ENCODE assay signal across 9 cellular contexts in genomic region chr17:83200231-83200699, GRCh38.
DNase-seq lines count a peak whose midpoint lies in the region; ATAC-seq and TF ChIP-seq lines count a peak whose summit lies in the region.
"Had no signal": no experiment of that assay in that cellular context is flagged by ENCODE, and none has a peak within 500 bp of the region (broad histone marks: within the 10 kb centered on the region; RNA-seq: fewer than 3 reads in every experiment).

No MANE protein-coding gene starts in this region.

- in situ Hi-C loops in T47D (cut with HindIII; ENCODE audit: low pct_unique_long_range_greater_than_20kb, low sequenced_read_pairs) (no loop called here), mammary epithelial cell (cut with MboI; ENCODE audit: low sequenced_read_pairs in 2 of 2) (no loop called here)

- H3K4me3 ChIP-seq in mammary epithelial cell (replicated peaks in 1 of 3; ENCODE audit: insufficient read depth in 1 of 3, low read depth in 2 of 3, low read length in 3 of 3), result no peak overlapping the region
- no peak overlapping the region for H3K4me3 ChIP-seq in smooth muscle cell

- dilution Hi-C loops in mammary epithelial cell (cut with HindIII; ENCODE audit: low sequenced_read_pairs), result no loop called here

- H3K4me1 Mint-ChIP-seq in activated CD8-positive, alpha-beta memory T cell treated with anti-CD3 and anti-CD28 coated beads, Interleukin-2, amount 10 ng/mL, durations not matched to agents 7 days and 5 days, result peaks cover 69% of the 10 kb centered on the region

- no peaks in the 10 kb centered on the region for H3K9me3 Mint-ChIP-seq in activated CD8-positive, alpha-beta memory T cell treated with anti-CD3 and anti-CD28 coated beads, Interleukin-2, amount 10 ng/mL, durations not matched to agents 7 days and 5 days (ENCODE audit: low read depth)

- no peaks in the 10 kb centered on the region for H3K36me3 Mint-ChIP-seq in activated CD8-positive, alpha-beta memory T cell treated with anti-CD3 and anti-CD28 coated beads, Interleukin-2, amount 10 ng/mL, durations not matched to agents 7 days and 5 days

- TF ChIP-seq CTCF in mammary epithelial cell (conservative IDR thresholded peaks at IDR 0.05 in 1 of 2, IDR thresholded peaks at IDR 0.05 in 1 of 2; ENCODE audit: extremely low read depth in 1 of 2, insufficient read depth in 1 of 2, low read depth in 1 of 2, low read length in 2 of 2) (no peak), smooth muscle cell (IDR thresholded peaks at IDR 0.05; ENCODE audit: borderline replicate concordance, insufficient read depth, poor library complexity, severe bottlenecking) (no peak)

- H2AFZ ChIP-seq in mammary epithelial cell (ENCODE audit: low read depth, low read length) (no peak overlapping the region), smooth muscle cell (ENCODE audit: low read depth) (no peak overlapping the region)

- CTCF ChIA-PET in mammary epithelial cell (lab: Charles Lee; ENCODE audit: low non-redundant PET), result no interaction called here
- CTCF ChIA-PET in activated CD8-positive, alpha-beta memory T cell treated with anti-CD3 and anti-CD28 coated beads, Interleukin-2, amount 10 ng/mL, durations not matched to agents 7 days and 5 days (lab: Charles Lee), result interaction anchor here (0.7 to 4.6 kb wide), 24 partner anchors 16 to 425 kb away, joined by 3 to 37 read pairs (median 4); partner anchors contain the start of gene METRNL

- peaks cover 7% of the 10 kb centered on the region for H3F3A ChIP-seq in smooth muscle cell (ENCODE audit: low read depth)

- H3K9me3 ChIP-seq in mammary epithelial cell (replicated peaks; ENCODE audit: insufficient read depth, low read length), result no peaks in the 10 kb centered on the region
- H3K9me3 ChIP-seq in smooth muscle cell (replicated peaks; ENCODE audit: low read depth), result no peaks in the 10 kb centered on the region

- H3K79me2 ChIP-seq in mammary epithelial cell (ENCODE audit: insufficient read depth, low read length) (no peaks in the 10 kb centered on the region), smooth muscle cell (ENCODE audit: low read depth) (no peaks in the 10 kb centered on the region)

- intact Hi-C loops in mammary epithelial cell (cut with micrococcal nuclease), result no loop called here
- intact Hi-C loops in left cardiac atrium (cut with DNase I), result no loop called here

- no peaks in the 10 kb centered on the region for H3K4me1 ChIP-seq in mammary epithelial cell (ENCODE audit: insufficient read depth, low read length)
- no peaks in the 10 kb centered on the region for H3K4me1 ChIP-seq in smooth muscle cell (ENCODE audit: low read depth)

- H3K9ac ChIP-seq in mammary epithelial cell (ENCODE audit: insufficient read depth, low read length) (no peak overlapping the region), smooth muscle cell (ENCODE audit: low read depth) (no peak overlapping the region)

- H3K36me3 ChIP-seq in mammary epithelial cell (ENCODE audit: insufficient read depth, low read length), result no peaks in the 10 kb centered on the region
- H3K36me3 ChIP-seq in smooth muscle cell (ENCODE audit: low read depth), result no peaks in the 10 kb centered on the region

- DNase-seq in T47D (ENCODE audit: low read depth in 1 of 2, low spot score in 1 of 2), result peak; percentile 83 to 92
- DNase-seq in mammary epithelial cell, result no peak
- DNase-seq in activated CD8-positive, alpha-beta memory T cell treated with anti-CD3 and anti-CD28 coated beads, Interleukin-2, amount 10 ng/mL, durations not matched to agents 7 days and 5 days, result peak; percentile 93
- peak; percentile 82 for DNase-seq in left cardiac atrium
- peak; percentile 23 for DNase-seq in stimulated activated CD8-positive, alpha-beta memory T cell treated with anti-CD3 and anti-CD28 coated beads, Interleukin-15, amount 100 ng/mL, for 1 hour (ENCODE audit: low read depth)
- no peak for DNase-seq in smooth muscle cell (lab: John Stamatoyannopoulos, UW; ENCODE audit: unreplicated experiment)
- no peak for DNase-seq in NCI-H2227 treated with DMSO at 0.1 percent for 48 hours (lab: John Stamatoyannopoulos, UW)

- H3K4me3 Mint-ChIP-seq in activated CD8-positive, alpha-beta memory T cell treated with anti-CD3 and anti-CD28 coated beads, Interleukin-2, amount 10 ng/mL, durations not matched to agents 7 days and 5 days, result peak overlapping the region; percentile 74

- H3K4me2 ChIP-seq in mammary epithelial cell (ENCODE audit: insufficient read depth, low read depth, low read length), result no peak overlapping the region
- H3K4me2 ChIP-seq in smooth muscle cell, result no peak overlapping the region

- no TSS peak for BruUV-seq in mammary epithelial cell (replicated peaks; lab: Mats Ljungman, UMichigan)

- WGBS in mammary epithelial cell (ENCODE audit: low coverage, missing lambda C conversion rate), result 22% methylated on average over 19 of the region's 21 CpGs
- 90% methylated on average over 21 of the region's 21 CpGs for WGBS in smooth muscle cell (ENCODE audit: low lambda C conversion rate)

- H3K27ac ChIP-seq in mammary epithelial cell (ENCODE audit: insufficient read depth, low read depth, low read length), result no peak overlapping the region
- H3K27ac ChIP-seq in smooth muscle cell (ENCODE audit: low read depth), result no peak overlapping the region
- H3K27ac ChIP-seq: C4-2B had no signal

- H3K27ac Mint-ChIP-seq in activated CD8-positive, alpha-beta memory T cell treated with anti-CD3 and anti-CD28 coated beads, Interleukin-2, amount 10 ng/mL, durations not matched to agents 7 days and 5 days, result peak overlapping the region; percentile 100

- H4K20me1 ChIP-seq in mammary epithelial cell (ENCODE audit: insufficient read depth, low read length), result no peaks in the 10 kb centered on the region
- no peaks in the 10 kb centered on the region for H4K20me1 ChIP-seq in smooth muscle cell (ENCODE audit: low read depth)

- peak; percentile 78 for ATAC-seq in activated CD8-positive, alpha-beta memory T cell treated with anti-CD3 and anti-CD28 coated beads, Interleukin-2, amount 10 ng/mL, durations not matched to agents 7 days and 5 days
- ATAC-seq in left cardiac atrium (peak; percentile 19 to 52), HG02981 (IDR thresholded peaks at IDR 0.05; ENCODE audit: unreplicated experiment) (no peak)

- H3K27me3 Mint-ChIP-seq in activated CD8-positive, alpha-beta memory T cell treated with anti-CD3 and anti-CD28 coated beads, Interleukin-2, amount 10 ng/mL, durations not matched to agents 7 days and 5 days, result no peaks in the 10 kb centered on the region

- peaks cover 2% of the 10 kb centered on the region for H3K27me3 ChIP-seq in mammary epithelial cell (ENCODE audit: insufficient read depth, low read length)
- no peaks in the 10 kb centered on the region for H3K27me3 ChIP-seq in smooth muscle cell (ENCODE audit: low read depth)

Comparison
In these comparisons a context has a peak if more than half of its experiments do, and no peak if none do; other contexts are left out.
1. DNase-seq: peak in T47D (2 of 2), activated CD8-positive, alpha-beta memory T cell treated with anti-CD3 and anti-CD28 coated beads, Interleukin-2, amount 10 ng/mL, durations not matched to agents 7 days and 5 days (single experiment), left cardiac atrium (single experiment) and stimulated activated CD8-positive, alpha-beta memory T cell treated with anti-CD3 and anti-CD28 coated beads, Interleukin-15, amount 100 ng/mL, for 1 hour (single experiment); none in mammary epithelial cell (single experiment), smooth muscle cell (single experiment) and NCI-H2227 treated with DMSO at 0.1 percent for 48 hours (single experiment).